13 cellular contexts compared by ENCODE assay signal in genomic region chr17:82887255-82888164, GRCh38. TPM values are rescaled to one million over a fixed set of nuclear protein-coding genes. Genes with fewer than 3 reads are reported as not detected.
DNase-seq lines count a peak whose midpoint lies in the region; ATAC-seq and TF ChIP-seq lines count a peak whose summit lies in the region.
"Had no signal": no experiment of that assay in that cellular context is flagged by ENCODE, and none has a peak within 500 bp of the region (broad histone marks: within the 10 kb centered on the region; RNA-seq: fewer than 3 reads in every experiment).

No MANE protein-coding gene starts in this region.

- in situ Hi-C loops in GM13977 (cut with MboI; ENCODE audit: low pct_unique_long_range_greater_than_20kb, low sequenced_read_pairs, unreplicated experiment) = no loop called here

- POLR2A ChIA-PET in MCF 10A (lab: Yijun Ruan, JAX) = interaction anchor here (0.6 to 1.4 kb wide), 3 partner anchors 11 to 99 kb away, joined by 3 to 4 read pairs (median 4); no protein-coding TSS in a partner anchor

- no peaks in the 10 kb centered on the region for H3K27me3 ChIP-seq in breast epithelium
- H3K27me3 ChIP-seq in stomach = no peaks in the 10 kb centered on the region

- CTCF ChIA-PET in MCF 10A (lab: Yijun Ruan, JAX) = interaction anchor here (0.6 kb wide), 1 partner anchor 284 kb away, joined by 3 read pairs; no protein-coding TSS in a partner anchor

- ATAC-seq in T-helper 17 cell = no peak
- ATAC-seq: activated naive CD4-positive, alpha-beta T cell treated with anti-CD3 and anti-CD28 coated beads, Interleukin-2, amount 50 U/mL, for 72 hours; Panc1 had no signal

- peaks cover 4% of the 10 kb centered on the region for H3K4me1 Mint-ChIP-seq in MCF 10A (ENCODE audit: insufficient read depth, unreplicated experiment)
- H3K4me1 Mint-ChIP-seq in T-helper 17 cell = peaks cover 46% of the 10 kb centered on the region

- no peaks in the 10 kb centered on the region for H3K36me3 ChIP-seq in breast epithelium
- peaks cover 0 to 21% (median 13%) of the 10 kb centered on the region in 4 donors for H3K36me3 ChIP-seq in stomach

- H3K9me3 Mint-ChIP-seq in MCF 10A (ENCODE audit: unreplicated experiment) = no peaks in the 10 kb centered on the region
- H3K9me3 Mint-ChIP-seq: activated naive CD4-positive, alpha-beta T cell treated with anti-CD3 and anti-CD28 coated beads, Interleukin-2, amount 50 U/mL, for 72 hours had no signal

- no peak for TF ChIP-seq CTCF in breast epithelium (IDR thresholded peaks at IDR 0.05)
- TF ChIP-seq CTCF in MCF 10A (IDR thresholded peaks at IDR 0.05; ENCODE audit: unreplicated experiment) = no peak
- TF ChIP-seq CTCF in stomach (IDR thresholded peaks at IDR 0.05) = no peak
- TF ChIP-seq CTCF in GM13977 (IDR thresholded peaks at IDR 0.05; ENCODE audit: extremely low read depth, insufficient read depth, missing control alignments) = no peak

- BruUV-seq in MCF 10A (replicated peaks; lab: Mats Ljungman, UMichigan) = no TSS peak

- DNase-seq in breast epithelium (ENCODE audit: low spot score in 2 of 2) (no peak), MCF 10A (ENCODE audit: unreplicated experiment) (no peak), T-helper 17 cell (no peak), glomerular visceral epithelial cell (ENCODE audit: extremely low spot score) (peak; percentile 13), stomach (no peak), GOT3 (lab: John Stamatoyannopoulos, UW) (no peak), GM13977 (ENCODE audit: low spot score) (no peak), NCI-H446 treated with DMSO at 0.1 percent for 48 hours (lab: John Stamatoyannopoulos, UW) (no peak)
- DNase-seq: effector memory CD4-positive, alpha-beta T cell; NCI-H2081 treated with DMSO at 0.1 percent for 48 hours; WERI-Rb-1 had no signal

- peaks cover 5 to 31% of the 10 kb centered on the region in 2 donors for H3K4me1 ChIP-seq in breast epithelium
- H3K4me1 ChIP-seq in stomach = peaks cover 56 to 94% (median 84%) of the 10 kb centered on the region in 4 donors

- H3K9me3 ChIP-seq in breast epithelium = no peaks in the 10 kb centered on the region
- no peaks in the 10 kb centered on the region for H3K9me3 ChIP-seq in T-helper 17 cell (ENCODE audit: control insufficient read depth, low read length, poor library complexity, severe bottlenecking)
- no peaks in the 10 kb centered on the region for H3K9me3 ChIP-seq in stomach

- TF ChIP-seq EP300 in stomach (IDR thresholded peaks at IDR 0.05) = no peak

- 82 to 91% (median 88%) methylated on average over 27 of the region's 27 CpGs for WGBS in stomach, 5 donors

- H3K27ac ChIP-seq in breast epithelium = peak overlapping the region; percentile 94
- peak overlapping the region; percentile 0 to 96 (median 89) for H3K27ac ChIP-seq in stomach
- H3K27ac ChIP-seq: WERI-Rb-1 had no signal

- H3K4me3 ChIP-seq in breast epithelium = no peak overlapping the region
- no peak overlapping the region for H3K4me3 ChIP-seq in stomach

- intact Hi-C loops in breast epithelium (cut with DNase I; ENCODE audit: low total_unique reads) = no loop called here
- intact Hi-C loops in MCF 10A (cut with micrococcal nuclease) = no loop called here
- intact Hi-C loops in stomach (cut with DNase I; ENCODE audit: low total_unique reads) = no loop called here

- H3K27me3 Mint-ChIP-seq in MCF 10A (ENCODE audit: insufficient read depth, unreplicated experiment) (no peaks in the 10 kb centered on the region), T-helper 17 cell (no peaks in the 10 kb centered on the region)

- H3K27ac Mint-ChIP-seq in MCF 10A (ENCODE audit: low read depth, unreplicated experiment) = no peak overlapping the region
- H3K27ac Mint-ChIP-seq in T-helper 17 cell = peak overlapping the region; percentile 56

- TF ChIP-seq POLR2A in breast epithelium (IDR thresholded peaks at IDR 0.05) (no peak), stomach (IDR thresholded peaks at IDR 0.05) (no peak)

- H3K4me3 Mint-ChIP-seq in MCF 10A (ENCODE audit: unreplicated experiment) (no peak overlapping the region), T-helper 17 cell (peak overlapping the region; percentile 63)

- H3K36me3 Mint-ChIP-seq in MCF 10A (ENCODE audit: insufficient read depth, unreplicated experiment) (peaks cover 16% of the 10 kb centered on the region), T-helper 17 cell (ENCODE audit: low read depth) (peaks cover 5% of the 10 kb centered on the region)

RNA-seq across cellular contexts. Expression of gene ZNF750, which starts 47.7 kb away (rescaled TPM):
- total RNA-seq in breast epithelium = 1 to 10 TPM in 2 of 3 donors, not detected in 1; 5.6 to 7.8 TPM
- total RNA-seq in MCF 10A (2022) = 0.14 TPM in 1 of 2 replicates, not detected in the other
- not detected for total RNA-seq in T-helper 17 cell
- total RNA-seq in stomach = not detected
- 1 to 10 TPM in 1 of 3 donors, not detected in 2; 9.5 TPM for polyA plus RNA-seq in stomach
- total RNA-seq: activated naive CD4-positive, alpha-beta T cell treated with anti-CD3 and anti-CD28 coated beads, Interleukin-2, amount 50 U/mL, for 72 hours had no signal
